In genomic region chr2:45889053-45889452, GRCh38 we compare ENCODE assay signal across 1 cellular context.
A peak's percentile ranks its signal among the peaks of the same experiment; 100 is the strongest.
TF ChIP-seq lines count a peak whose summit lies in the region.

No MANE protein-coding gene starts in this region.

TF ChIP-seq in GM12878, 131 proteins besides CTCF, POLR2A, EP300 and RAD21 (continued from another document and continues in another):
- TF ChIP-seq MLLT1 (IDR thresholded peaks at IDR 0.05) (no peak), SIX5 (IDR thresholded peaks at IDR 0.05; ENCODE audit: low read depth, low read length, severe bottlenecking) (no peak), MXI1 (IDR thresholded peaks at IDR 0.05; ENCODE audit: low read depth, low read length) (peak; percentile 91), ZNF217 (IDR thresholded peaks at IDR 0.05) (no peak), E2F8 (IDR thresholded peaks at IDR 0.05; ENCODE audit: low read depth, partially characterized antibody) (no peak), ZBTB33 (IDR thresholded peaks at IDR 0.05) (no peak), FOS (IDR thresholded peaks at IDR 0.05; ENCODE audit: borderline replicate concordance, extremely low read depth, insufficient read length) (no peak), RELA (IDR thresholded peaks at IDR 0.05; ENCODE audit: borderline replicate concordance, partially characterized antibody) (no peak), MEF2A (IDR thresholded peaks at IDR 0.05; ENCODE audit: insufficient read depth, low read depth, low read length) (0 out of 2 replicates have a peak, but pooled peaks have one; percentile 5), ZZZ3 (IDR thresholded peaks at IDR 0.05; ENCODE audit: control insufficient read depth, insufficient read length, low read depth) (no peak), IRF4 (IDR thresholded peaks at IDR 0.05; ENCODE audit: low read depth, low read length) (peak; percentile 76), BRCA1 (IDR thresholded peaks at IDR 0.05; ENCODE audit: low read depth, low read length) (no peak), KDM1A (IDR thresholded peaks at IDR 0.05; ENCODE audit: borderline replicate concordance) (no peak), NFXL1 (IDR thresholded peaks at IDR 0.05; ENCODE audit: borderline replicate concordance) (no peak), RUNX3 (IDR thresholded peaks at IDR 0.05; ENCODE audit: low read length) (no peak; the same call in 1 of the 2 replicates), FOXM1 (IDR thresholded peaks at IDR 0.05; ENCODE audit: low read depth, low read length) (no peak), IKZF1 (conservative IDR thresholded peaks at IDR 0.05) (no peak), RFX5 (IDR thresholded peaks at IDR 0.05; ENCODE audit: low read depth, low read length) (no peak), POLR2AphosphoS5 (IDR thresholded peaks at IDR 0.05; ENCODE audit: low read length) (peak; percentile 56; the same call in 1 of the 2 replicates), SMARCA5 (IDR thresholded peaks at IDR 0.05) (no peak), ZNF622 (IDR thresholded peaks at IDR 0.05) (no peak), PML (IDR thresholded peaks at IDR 0.05; ENCODE audit: low read length) (no peak), SIN3A (IDR thresholded peaks at IDR 0.05; ENCODE audit: low read depth, low read length) (no peak), CBX3 (IDR thresholded peaks at IDR 0.05; ENCODE audit: borderline replicate concordance, low read depth) (no peak), MTA2 (IDR thresholded peaks at IDR 0.05; ENCODE audit: low read depth) (no peak; the same call in 1 of the 2 replicates), STAT1 (conservative IDR thresholded peaks at IDR 0.05) (no peak), E4F1 (IDR thresholded peaks at IDR 0.05; ENCODE audit: borderline replicate concordance, partially characterized antibody) (no peak), CREM (IDR thresholded peaks at IDR 0.05; ENCODE audit: low read depth) (peak; percentile 43; the same call in 1 of the 2 replicates), ESRRA (IDR thresholded peaks at IDR 0.05; ENCODE audit: low read length) (no peak), TCF7 (IDR thresholded peaks at IDR 0.05; ENCODE audit: borderline replicate concordance) (no peak), SREBF1 (IDR thresholded peaks at IDR 0.05; ENCODE audit: low read length) (no peak), POU2F2 (IDR thresholded peaks at IDR 0.05; ENCODE audit: borderline replicate concordance, low read depth, low read length) (peak; percentile 25; the same call in 1 of the 3 replicates), SKIL (IDR thresholded peaks at IDR 0.05; ENCODE audit: low read depth, poor library complexity, severe bottlenecking) (peak; percentile 41), ZSCAN29 (IDR thresholded peaks at IDR 0.05) (no peak), WRNIP1 (IDR thresholded peaks at IDR 0.05; ENCODE audit: borderline replicate concordance, low read depth, low read length) (no peak), EZH2 (IDR thresholded peaks at IDR 0.05; ENCODE audit: borderline replicate concordance, control insufficient read depth, low read depth, low read length) (no peak), SREBF2 (IDR thresholded peaks at IDR 0.05; ENCODE audit: low read length) (no peak), ZNF274 (IDR thresholded peaks at IDR 0.05; ENCODE audit: insufficient read depth, insufficient read length) (no peak), PKNOX1 (IDR thresholded peaks at IDR 0.05) (peak; percentile 85), ELK1 (IDR thresholded peaks at IDR 0.05; ENCODE audit: low read depth, low read length) (no peak), HCFC1 (IDR thresholded peaks at IDR 0.05; ENCODE audit: low read length) (no peak), IKZF2 (IDR thresholded peaks at IDR 0.05) (no peak; a peak in 1 of 4 replicates), JUND (IDR thresholded peaks at IDR 0.05; ENCODE audit: low read depth, low read length) (no peak), ZBTB40 (IDR thresholded peaks at IDR 0.05; ENCODE audit: borderline replicate concordance) (no peak), EED (IDR thresholded peaks at IDR 0.05; ENCODE audit: low read depth) (no peak), MAX (IDR thresholded peaks at IDR 0.05; ENCODE audit: low read depth, low read length) (peak; percentile 67; the same call in 1 of the 2 replicates)
